Comparison of ENCODE assay signal across 20 cellular contexts in genomic region chr11:132850106-132850505, GRCh38.
DNase-seq lines count a peak whose midpoint lies in the region; TF ChIP-seq lines count a peak whose summit lies in the region.
"Had no signal": no experiment of that assay in that cellular context is flagged by ENCODE, and none has a peak within 500 bp of the region (broad histone marks: within the 10 kb centered on the region; RNA-seq: fewer than 3 reads in every experiment).

No MANE protein-coding gene starts in this region.

- H3K4me3 ChIP-seq in A673 (ENCODE audit: low read depth, low read length, poor library complexity, severe bottlenecking) (no peak overlapping the region), BLaER1 (no peak overlapping the region), esophagus muscularis mucosa (no peak overlapping the region)
- H3K4me3 ChIP-seq: GM12878 had no signal

- 89% methylated on average over 4 of the region's 4 CpGs for WGBS in esophagus muscularis mucosa

- POLR2A ChIA-PET in A673 (lab: Charles Lee; ENCODE audit: low non-redundant PET), result no interaction called here

- no peak for TF ChIP-seq POLR2A in esophagus muscularis mucosa (IDR thresholded peaks at IDR 0.05; ENCODE audit: low read depth)

- TF ChIP-seq CTCF in A673 (conservative IDR thresholded peaks at IDR 0.05; ENCODE audit: low read depth, low read length), result no peak
- no peak for TF ChIP-seq CTCF in esophagus muscularis mucosa (IDR thresholded peaks at IDR 0.05)

- peak overlapping the region; percentile 19 for H3K4me2 ChIP-seq in BLaER1

- H3K36me3 ChIP-seq in A673 (ENCODE audit: insufficient read depth, low read length, poor library complexity, severe bottlenecking) (no peaks in the 10 kb centered on the region), BLaER1 (peaks cover 3% of the 10 kb centered on the region; the same call in 1 of the 2 replicates), esophagus muscularis mucosa (no peaks in the 10 kb centered on the region)

- no peak for TF ChIP-seq EP300 in esophagus muscularis mucosa (IDR thresholded peaks at IDR 0.05)

- DNase-seq in A673 (ENCODE audit: low spot score) (peak; percentile 25), esophagus muscularis mucosa (ENCODE audit: extremely low spot score) (peak; percentile 62), NCI-H1930 (lab: John Stamatoyannopoulos, UW) (no peak), NOMO-1 treated with dmso at 0.1 percent for 144 hours (lab: John Stamatoyannopoulos, UW; ENCODE audit: unreplicated experiment) (no peak), NCI-H446 (lab: John Stamatoyannopoulos, UW) (no peak)
- DNase-seq: 8988T; AML-193; C1 segment of cervical spinal cord; CD4-positive, alpha-beta memory T cell; CD4-positive, CD25-positive, alpha-beta regulatory T cell; CD8-positive, alpha-beta memory T cell; DMS 273 treated with DMSO at 0.1 percent for 48 hours; DMS153; DMS53; DMS79; DND-41; EL; GDM1 had no signal

- intact Hi-C loops in A673 (cut with micrococcal nuclease; ENCODE audit: unreplicated experiment) (no loop called here), esophagus muscularis mucosa (cut with DNase I) (no loop called here)

- H3K27me3 ChIP-seq in A673 (replicated peaks; ENCODE audit: insufficient read depth, low read depth, low read length, poor library complexity), result peaks cover 22% of the 10 kb centered on the region
- no peaks in the 10 kb centered on the region for H3K27me3 ChIP-seq in BLaER1
- H3K27me3 ChIP-seq in esophagus muscularis mucosa, result no peaks in the 10 kb centered on the region

- H3K4me1 ChIP-seq in A673 (ENCODE audit: insufficient read depth, low read length, poor library complexity, severe bottlenecking) (peaks cover 12% of the 10 kb centered on the region), BLaER1 (peaks cover 62% of the 10 kb centered on the region), esophagus muscularis mucosa (no peaks in the 10 kb centered on the region)

- no TSS peak for BruUV-seq in A673 (replicated peaks; lab: Mats Ljungman, UMichigan)

- no peak overlapping the region for H3K9ac ChIP-seq in BLaER1

- H4K20me1 ChIP-seq in BLaER1, result no peaks in the 10 kb centered on the region

- H3K9me3 ChIP-seq in A673 (ENCODE audit: low read depth, low read length, poor library complexity, severe bottlenecking), result peaks cover 20% of the 10 kb centered on the region
- peaks cover 9% of the 10 kb centered on the region for H3K9me3 ChIP-seq in BLaER1
- H3K9me3 ChIP-seq in esophagus muscularis mucosa, result no peaks in the 10 kb centered on the region

- H3K27ac ChIP-seq in A673 (ENCODE audit: low read depth, low read length, poor library complexity, severe bottlenecking) (no peak overlapping the region), BLaER1 (no peak overlapping the region), esophagus muscularis mucosa (replicated peaks in 1 of 4) (no peak overlapping the region)

- CTCF ChIA-PET in A673 (lab: Charles Lee), result no interaction called here

Comparison
In these comparisons a context has a peak if more than half of its experiments do, and no peak if none do; other contexts are left out.
1. DNase-seq: peak in A673 (single experiment) and esophagus muscularis mucosa (single experiment); none in NCI-H1930 (0 of 2), NOMO-1 treated with dmso at 0.1 percent for 144 hours (single experiment) and NCI-H446 (0 of 2).